ENCODE assay signal across 1 cellular context in genomic region chr13:77022341-77022740, GRCh38.
TF ChIP-seq lines count a peak whose summit lies in the region.

No MANE protein-coding gene starts in this region.

TF ChIP-seq in HEK293, 187 proteins besides CTCF, POLR2A, EP300 and RAD21 (continued from another document):
- TF ChIP-seq, protein P1, sequence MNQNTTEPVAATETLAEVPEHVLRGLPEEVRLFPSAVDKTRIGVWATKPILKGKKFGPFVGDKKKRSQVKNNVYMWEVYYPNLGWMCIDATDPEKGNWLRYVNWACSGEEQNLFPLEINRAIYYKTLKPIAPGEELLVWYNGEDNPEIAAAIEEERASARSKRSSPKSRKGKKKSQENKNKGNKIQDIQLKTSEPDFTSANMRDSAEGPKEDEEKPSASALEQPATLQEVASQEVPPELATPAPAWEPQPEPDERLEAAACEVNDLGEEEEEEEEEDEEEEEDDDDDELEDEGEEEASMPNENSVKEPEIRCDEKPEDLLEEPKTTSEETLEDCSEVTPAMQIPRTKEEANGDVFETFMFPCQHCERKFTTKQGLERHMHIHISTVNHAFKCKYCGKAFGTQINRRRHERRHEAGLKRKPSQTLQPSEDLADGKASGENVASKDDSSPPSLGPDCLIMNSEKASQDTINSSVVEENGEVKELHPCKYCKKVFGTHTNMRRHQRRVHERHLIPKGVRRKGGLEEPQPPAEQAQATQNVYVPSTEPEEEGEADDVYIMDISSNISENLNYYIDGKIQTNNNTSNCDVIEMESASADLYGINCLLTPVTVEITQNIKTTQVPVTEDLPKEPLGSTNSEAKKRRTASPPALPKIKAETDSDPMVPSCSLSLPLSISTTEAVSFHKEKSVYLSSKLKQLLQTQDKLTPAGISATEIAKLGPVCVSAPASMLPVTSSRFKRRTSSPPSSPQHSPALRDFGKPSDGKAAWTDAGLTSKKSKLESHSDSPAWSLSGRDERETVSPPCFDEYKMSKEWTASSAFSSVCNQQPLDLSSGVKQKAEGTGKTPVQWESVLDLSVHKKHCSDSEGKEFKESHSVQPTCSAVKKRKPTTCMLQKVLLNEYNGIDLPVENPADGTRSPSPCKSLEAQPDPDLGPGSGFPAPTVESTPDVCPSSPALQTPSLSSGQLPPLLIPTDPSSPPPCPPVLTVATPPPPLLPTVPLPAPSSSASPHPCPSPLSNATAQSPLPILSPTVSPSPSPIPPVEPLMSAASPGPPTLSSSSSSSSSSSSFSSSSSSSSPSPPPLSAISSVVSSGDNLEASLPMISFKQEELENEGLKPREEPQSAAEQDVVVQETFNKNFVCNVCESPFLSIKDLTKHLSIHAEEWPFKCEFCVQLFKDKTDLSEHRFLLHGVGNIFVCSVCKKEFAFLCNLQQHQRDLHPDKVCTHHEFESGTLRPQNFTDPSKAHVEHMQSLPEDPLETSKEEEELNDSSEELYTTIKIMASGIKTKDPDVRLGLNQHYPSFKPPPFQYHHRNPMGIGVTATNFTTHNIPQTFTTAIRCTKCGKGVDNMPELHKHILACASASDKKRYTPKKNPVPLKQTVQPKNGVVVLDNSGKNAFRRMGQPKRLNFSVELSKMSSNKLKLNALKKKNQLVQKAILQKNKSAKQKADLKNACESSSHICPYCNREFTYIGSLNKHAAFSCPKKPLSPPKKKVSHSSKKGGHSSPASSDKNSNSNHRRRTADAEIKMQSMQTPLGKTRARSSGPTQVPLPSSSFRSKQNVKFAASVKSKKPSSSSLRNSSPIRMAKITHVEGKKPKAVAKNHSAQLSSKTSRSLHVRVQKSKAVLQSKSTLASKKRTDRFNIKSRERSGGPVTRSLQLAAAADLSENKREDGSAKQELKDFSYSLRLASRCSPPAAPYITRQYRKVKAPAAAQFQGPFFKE (tag by site-specific recombination; IDR thresholded peaks at IDR 0.05; ENCODE audit: borderline replicate concordance), result no peak
- TF ChIP-seq ZEB2 (tag by site-specific recombination; IDR thresholded peaks at IDR 0.05), result no peak
- TF ChIP-seq, protein P2, sequence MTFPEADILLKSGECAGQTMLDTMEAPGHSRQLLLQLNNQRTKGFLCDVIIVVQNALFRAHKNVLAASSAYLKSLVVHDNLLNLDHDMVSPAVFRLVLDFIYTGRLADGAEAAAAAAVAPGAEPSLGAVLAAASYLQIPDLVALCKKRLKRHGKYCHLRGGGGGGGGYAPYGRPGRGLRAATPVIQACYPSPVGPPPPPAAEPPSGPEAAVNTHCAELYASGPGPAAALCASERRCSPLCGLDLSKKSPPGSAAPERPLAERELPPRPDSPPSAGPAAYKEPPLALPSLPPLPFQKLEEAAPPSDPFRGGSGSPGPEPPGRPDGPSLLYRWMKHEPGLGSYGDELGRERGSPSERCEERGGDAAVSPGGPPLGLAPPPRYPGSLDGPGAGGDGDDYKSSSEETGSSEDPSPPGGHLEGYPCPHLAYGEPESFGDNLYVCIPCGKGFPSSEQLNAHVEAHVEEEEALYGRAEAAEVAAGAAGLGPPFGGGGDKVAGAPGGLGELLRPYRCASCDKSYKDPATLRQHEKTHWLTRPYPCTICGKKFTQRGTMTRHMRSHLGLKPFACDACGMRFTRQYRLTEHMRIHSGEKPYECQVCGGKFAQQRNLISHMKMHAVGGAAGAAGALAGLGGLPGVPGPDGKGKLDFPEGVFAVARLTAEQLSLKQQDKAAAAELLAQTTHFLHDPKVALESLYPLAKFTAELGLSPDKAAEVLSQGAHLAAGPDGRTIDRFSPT (tag by site-specific recombination; IDR thresholded peaks at IDR 0.05), result no peak
- TF ChIP-seq, protein P3, sequence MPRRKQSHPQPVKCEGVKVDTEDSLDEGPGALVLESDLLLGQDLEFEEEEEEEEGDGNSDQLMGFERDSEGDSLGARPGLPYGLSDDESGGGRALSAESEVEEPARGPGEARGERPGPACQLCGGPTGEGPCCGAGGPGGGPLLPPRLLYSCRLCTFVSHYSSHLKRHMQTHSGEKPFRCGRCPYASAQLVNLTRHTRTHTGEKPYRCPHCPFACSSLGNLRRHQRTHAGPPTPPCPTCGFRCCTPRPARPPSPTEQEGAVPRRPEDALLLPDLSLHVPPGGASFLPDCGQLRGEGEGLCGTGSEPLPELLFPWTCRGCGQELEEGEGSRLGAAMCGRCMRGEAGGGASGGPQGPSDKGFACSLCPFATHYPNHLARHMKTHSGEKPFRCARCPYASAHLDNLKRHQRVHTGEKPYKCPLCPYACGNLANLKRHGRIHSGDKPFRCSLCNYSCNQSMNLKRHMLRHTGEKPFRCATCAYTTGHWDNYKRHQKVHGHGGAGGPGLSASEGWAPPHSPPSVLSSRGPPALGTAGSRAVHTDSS (tag by site-specific recombination; IDR thresholded peaks at IDR 0.05), result no peak
- TF ChIP-seq, protein P4, sequence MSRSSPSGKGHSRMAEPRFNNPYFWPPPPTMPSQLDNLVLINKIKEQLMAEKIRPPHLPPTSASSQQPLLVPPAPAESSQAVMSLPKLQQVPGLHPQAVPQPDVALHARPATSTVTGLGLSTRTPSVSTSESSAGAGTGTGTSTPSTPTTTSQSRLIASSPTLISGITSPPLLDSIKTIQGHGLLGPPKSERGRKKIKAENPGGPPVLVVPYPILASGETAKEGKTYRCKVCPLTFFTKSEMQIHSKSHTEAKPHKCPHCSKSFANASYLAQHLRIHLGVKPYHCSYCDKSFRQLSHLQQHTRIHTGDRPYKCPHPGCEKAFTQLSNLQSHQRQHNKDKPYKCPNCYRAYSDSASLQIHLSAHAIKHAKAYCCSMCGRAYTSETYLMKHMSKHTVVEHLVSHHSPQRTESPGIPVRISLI (tag by site-specific recombination; IDR thresholded peaks at IDR 0.05), result no peak
- TF ChIP-seq ZFP69B (tag by site-specific recombination; IDR thresholded peaks at IDR 0.05), result no peak
- TF ChIP-seq ZNF830 (tag by site-specific recombination; IDR thresholded peaks at IDR 0.05; ENCODE audit: low read depth), result no peak
- no peak for TF ChIP-seq ZNF416 (tag by site-specific recombination; IDR thresholded peaks at IDR 0.05)
- no peak for TF ChIP-seq GLIS2 (tag by site-specific recombination; IDR thresholded peaks at IDR 0.05)
- TF ChIP-seq ZFHX2 (tag by site-specific recombination; conservative IDR thresholded peaks at IDR 0.05), result no peak
- TF ChIP-seq ZNF792 (tag by site-specific recombination; IDR thresholded peaks at IDR 0.05), result no peak
- TF ChIP-seq ZNF48 (tag by site-specific recombination; IDR thresholded peaks at IDR 0.05), result no peak
- no peak for TF ChIP-seq ZNF202 (tag by site-specific recombination; IDR thresholded peaks at IDR 0.05; ENCODE audit: borderline replicate concordance)
- TF ChIP-seq SALL2 (tag by site-specific recombination; IDR thresholded peaks at IDR 0.05; ENCODE audit: borderline replicate concordance), result no peak
- TF ChIP-seq ZNF776 (tag by site-specific recombination; IDR thresholded peaks at IDR 0.05; ENCODE audit: borderline replicate concordance), result no peak
- no peak for TF ChIP-seq SCRT2 (tag by site-specific recombination; IDR thresholded peaks at IDR 0.05)
- no peak for TF ChIP-seq ZNF521 (tag by site-specific recombination; IDR thresholded peaks at IDR 0.05)
- no peak for TF ChIP-seq ZNF26 (tag by site-specific recombination; IDR thresholded peaks at IDR 0.05)
- peak; percentile 48; the same call in 1 of the 2 replicates for TF ChIP-seq ZNF600 (tag by site-specific recombination; IDR thresholded peaks at IDR 0.05)
- TF ChIP-seq ZNF76 (tag by site-specific recombination; IDR thresholded peaks at IDR 0.05; ENCODE audit: borderline replicate concordance, low read depth), result no peak
